In the genomic region with DNA sequence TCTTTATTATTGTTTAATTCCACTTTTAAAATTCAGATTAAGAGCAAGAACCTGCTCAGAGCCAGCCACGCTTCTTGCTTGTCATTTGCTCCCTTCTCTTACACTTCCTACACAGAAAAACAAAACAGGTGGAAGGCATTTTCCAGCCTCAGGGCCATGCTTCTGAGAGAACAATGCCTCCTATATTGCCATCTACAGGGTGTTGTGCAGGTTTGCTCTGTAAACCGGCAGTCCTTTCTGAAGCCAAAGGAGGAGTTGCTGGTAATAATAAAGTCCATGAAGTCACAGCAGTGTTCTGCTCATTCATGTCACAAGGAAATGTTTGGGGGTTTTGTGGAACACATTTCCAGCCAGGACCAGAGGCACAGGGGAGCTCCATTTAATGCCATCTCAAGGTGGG, we compare ENCODE assay signal across 1 cellular context.
TF ChIP-seq lines count a peak whose summit lies in the region.

No MANE protein-coding gene starts in this region.

TF ChIP-seq in H1, 55 proteins besides CTCF, POLR2A, EP300 and RAD21 (continued from another document):
- no peak for TF ChIP-seq POLR2AphosphoS5 (IDR thresholded peaks at IDR 0.05; ENCODE audit: low read depth, low read length)
- no peak for TF ChIP-seq TEAD4 (IDR thresholded peaks at IDR 0.05; ENCODE audit: low read depth, low read length)
- no peak for TF ChIP-seq GABPA (IDR thresholded peaks at IDR 0.05; ENCODE audit: borderline replicate concordance, insufficient read depth, low read length)
- no peak for TF ChIP-seq NANOG (IDR thresholded peaks at IDR 0.05; ENCODE audit: insufficient read depth, low read depth, low read length, poor library complexity, severe bottlenecking)
- no peak for TF ChIP-seq SUZ12 (IDR thresholded peaks at IDR 0.05; ENCODE audit: low read length)
- no peak for TF ChIP-seq FOSL1 (IDR thresholded peaks at IDR 0.05; ENCODE audit: insufficient read depth, low read depth, low read length)
- no peak for TF ChIP-seq CBX5 (IDR thresholded peaks at IDR 0.05; ENCODE audit: low read depth, low read length)
- TF ChIP-seq, protein P1, sequence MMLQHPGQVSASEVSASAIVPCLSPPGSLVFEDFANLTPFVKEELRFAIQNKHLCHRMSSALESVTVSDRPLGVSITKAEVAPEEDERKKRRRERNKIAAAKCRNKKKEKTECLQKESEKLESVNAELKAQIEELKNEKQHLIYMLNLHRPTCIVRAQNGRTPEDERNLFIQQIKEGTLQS (IDR thresholded peaks at IDR 0.05; ENCODE audit: insufficient read depth, low read depth, low read length), result no peak
- TF ChIP-seq BCL11A (IDR thresholded peaks at IDR 0.05; ENCODE audit: low read depth in 2 of 2, low read length in 2 of 2), result no peak
- no peak for TF ChIP-seq TBP (IDR thresholded peaks at IDR 0.05; ENCODE audit: low read depth, low read length)
- no peak for TF ChIP-seq ASH2L (IDR thresholded peaks at IDR 0.05; ENCODE audit: low read length)
- TF ChIP-seq RXRA (IDR thresholded peaks at IDR 0.05; ENCODE audit: insufficient read depth, low read depth, low read length), result no peak
